7 cellular contexts compared by ENCODE assay signal in genomic region chr11:506950-507726, GRCh38. TPM values are rescaled to one million over a fixed set of nuclear protein-coding genes. Genes with fewer than 3 reads are reported as not detected.
DNase-seq lines count a peak whose midpoint lies in the region; ATAC-seq, FAIRE-seq and TF ChIP-seq lines count a peak whose summit lies in the region.

Gene RNH1, minus strand, starts transcription at chr11:507242. Its CDS starts 5,080 bp downstream, at chr11:502162.

- 4% methylated on average over 30 of the region's 101 CpGs for WGBS in hepatocyte (ENCODE audit: low lambda C conversion rate, missing lambda C conversion rate)

- H2AFZ ChIP-seq in hepatocyte: peak within 1 kb of the TSS; percentile 73

- H3K27ac ChIP-seq in hepatocyte: peak within 1 kb of the TSS; percentile 100

- peaks cover 8% of the 10 kb centered on the region for H4K20me1 ChIP-seq in hepatocyte (ENCODE audit: insufficient read depth, poor library complexity, severe bottlenecking)

- FAIRE-seq in GM18507 (lab: Jason Lieb, UNC): peak; percentile 90

- DNase-seq in GM18507 (ENCODE audit: extremely low spot score, insufficient read length, low read depth) (peak; percentile 99), NCI-H2029 treated with DMSO at 0.1 percent for 48 hours (lab: John Stamatoyannopoulos, UW) (peak; percentile 68), T1000 (lab: John Stamatoyannopoulos, UW) (peak; percentile 91), astrocyte of the hippocampus (ENCODE audit: low read depth, low spot score) (peak; percentile 98), hepatocyte (ENCODE audit: low spot score) (peak; percentile 99), retinal pigment epithelial cell (ENCODE audit: low read depth) (peak; percentile 68)

- peak within 1 kb of the TSS; percentile 76 for H3K4me3 ChIP-seq in hepatocyte
- peak within 1 kb of the TSS; percentile 74 for H3K4me3 ChIP-seq in retinal pigment epithelial cell (ENCODE audit: low read length)

- peak; percentile 54 for ATAC-seq in HG02981 (IDR thresholded peaks at IDR 0.05; ENCODE audit: unreplicated experiment)

- H3K9me3 ChIP-seq in hepatocyte (ENCODE audit: low read depth): no peaks in the 10 kb centered on the region

- no peaks in the 10 kb centered on the region for H3K9me2 ChIP-seq in hepatocyte (replicated peaks; ENCODE audit: insufficient read depth)

- H3K79me2 ChIP-seq in hepatocyte: peaks cover 56% of the 10 kb centered on the region

- H3K4me2 ChIP-seq in hepatocyte: peak within 1 kb of the TSS; percentile 95

- no peaks in the 10 kb centered on the region for H3K27me3 ChIP-seq in hepatocyte

- H3K36me3 ChIP-seq in hepatocyte (replicated peaks; ENCODE audit: insufficient read depth, low read depth): no peaks in the 10 kb centered on the region

- no peak for TF ChIP-seq CTCF in hepatocyte (IDR thresholded peaks at IDR 0.05; ENCODE audit: poor library complexity)
- TF ChIP-seq CTCF in retinal pigment epithelial cell (conservative IDR thresholded peaks at IDR 0.05; ENCODE audit: low read depth, low read length): no peak

- H3K4me1 ChIP-seq in hepatocyte (ENCODE audit: insufficient read depth): peaks cover 16% of the 10 kb centered on the region

RNA-seq across cellular contexts. Expression of gene RNH1, which starts in this region (rescaled TPM):
- 87.5 and 105 TPM in 2 replicates for total RNA-seq in hepatocyte
- 199 and 200 TPM in 2 replicates for polyA plus RNA-seq in hepatocyte

Comparison
In these comparisons a context has a peak if more than half of its experiments do, and no peak if none do; other contexts are left out.
1. Peak in every context shown above with its lines: DNase-seq, ATAC-seq, H3K4me3 ChIP-seq and H3K27ac ChIP-seq.